ENCODE assay signal across 1 cellular context in genomic region chr15:90711418-90711824, GRCh38.
TF ChIP-seq lines count a peak whose summit lies in the region.

No MANE protein-coding gene starts in this region.

TF ChIP-seq in H1, 55 proteins besides CTCF, POLR2A, EP300 and RAD21:
- no peak for TF ChIP-seq POU5F1 (IDR thresholded peaks at IDR 0.05; ENCODE audit: low read depth, low read length)
- TF ChIP-seq CTBP2 (IDR thresholded peaks at IDR 0.05; ENCODE audit: borderline replicate concordance, insufficient read depth, insufficient read length, low read length) = no peak
- TF ChIP-seq SP1 (IDR thresholded peaks at IDR 0.05; ENCODE audit: low read depth, low read length) = no peak
- no peak for TF ChIP-seq SP4 (IDR thresholded peaks at IDR 0.05; ENCODE audit: low read length)
- TF ChIP-seq JUND (IDR thresholded peaks at IDR 0.05; ENCODE audit: low read length) = no peak
- TF ChIP-seq E2F6 (IDR thresholded peaks at IDR 0.05) = no peak
- TF ChIP-seq ATF3 (IDR thresholded peaks at IDR 0.05; ENCODE audit: insufficient read depth, low read depth, low read length) = no peak
- TF ChIP-seq FOSL1 (IDR thresholded peaks at IDR 0.05; ENCODE audit: insufficient read depth, low read depth, low read length) = no peak
- TF ChIP-seq HDAC2 (IDR thresholded peaks at IDR 0.05; ENCODE audit: borderline replicate concordance in 1 of 2, low read depth in 2 of 2, low read length in 2 of 2) = no peak
- no peak for TF ChIP-seq SP2 (IDR thresholded peaks at IDR 0.05; ENCODE audit: low read length)
- TF ChIP-seq SIX5 (IDR thresholded peaks at IDR 0.05; ENCODE audit: low read depth, low read length) = no peak
- TF ChIP-seq ATF2 (IDR thresholded peaks at IDR 0.05; ENCODE audit: low read length) = no peak
